ENCODE assay signal across 8 cellular contexts in the genomic region with DNA sequence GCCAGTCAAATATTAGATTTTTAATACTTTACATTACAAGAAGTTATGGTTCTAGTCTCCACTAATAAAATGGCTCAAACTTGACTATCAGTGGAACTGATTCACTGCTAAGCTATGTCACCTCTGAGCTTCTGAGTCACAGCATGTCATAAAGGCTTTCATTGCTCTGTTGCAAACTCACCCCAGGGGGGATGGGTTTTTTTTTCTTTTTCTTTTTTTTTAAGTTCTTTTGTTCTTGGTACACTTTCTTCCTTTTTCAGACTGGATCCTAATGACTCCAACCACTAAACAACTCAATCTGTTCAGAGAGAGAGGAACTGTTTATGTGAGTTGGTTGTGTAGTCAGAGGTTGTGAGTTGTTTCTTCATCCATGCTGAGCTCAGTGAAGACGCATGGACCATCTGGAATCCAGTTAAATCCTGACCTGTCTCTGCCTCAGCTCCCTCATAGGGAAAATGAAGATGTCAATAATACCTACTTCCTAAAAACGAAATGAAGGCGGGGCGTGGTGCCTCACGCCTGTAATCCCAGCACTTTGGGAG. TPM values are rescaled to one million over a fixed set of nuclear protein-coding genes. Genes with fewer than 3 reads are reported as not detected.
DNase-seq lines count a peak whose midpoint lies in the region; FAIRE-seq and TF ChIP-seq lines count a peak whose summit lies in the region.

No MANE protein-coding gene starts in this region.

- peak overlapping the region; percentile 99 for H3K27ac ChIP-seq in AG04450 (ENCODE audit: low read depth, low read length)
- H3K27ac ChIP-seq in muscle layer of duodenum (ENCODE audit: low read length) = peak overlapping the region; percentile 96
- peak overlapping the region in 19 of 59 donors; percentile 5 to 86 (median 47) for H3K27ac ChIP-seq in dorsolateral prefrontal cortex

- no peaks in the 10 kb centered on the region for H3K27me3 ChIP-seq in AG04450 (ENCODE audit: control insufficient read depth, insufficient read depth, low read length)
- no peaks in the 10 kb centered on the region for H3K27me3 ChIP-seq in muscle layer of duodenum (ENCODE audit: low read depth, low read length)
- no peaks in the 10 kb centered on the region for H3K27me3 ChIP-seq in dorsolateral prefrontal cortex

- H3K9me3 ChIP-seq in AG04450 (ENCODE audit: control insufficient read depth, insufficient read depth, low read length) = no peaks in the 10 kb centered on the region
- no peaks in the 10 kb centered on the region for H3K9me3 ChIP-seq in muscle layer of duodenum (ENCODE audit: control insufficient read depth in 1 of 2, low read length in 2 of 2)

- no peak for TF ChIP-seq CTCF in AG04450 (IDR thresholded peaks at IDR 0.05; ENCODE audit: low read depth, low read length)
- TF ChIP-seq CTCF in dorsolateral prefrontal cortex (IDR thresholded peaks at IDR 0.05 in 54 of 56, conservative IDR thresholded peaks at IDR 0.05 in 2 of 56; ENCODE audit: low read depth in 1 of 56, partially characterized antibody in 56 of 56) = no peak

- no peak overlapping the region for H3K4me3 ChIP-seq in AG04450 (ENCODE audit: low read depth, low read length)
- no peak overlapping the region for H3K4me3 ChIP-seq in muscle layer of duodenum (ENCODE audit: low read depth in 1 of 2, low read length in 2 of 2)
- no peak overlapping the region for H3K4me3 ChIP-seq in dorsolateral prefrontal cortex

- no peak for FAIRE-seq in frontal cortex (lab: Jason Lieb, UNC)

- intact Hi-C loops in dorsolateral prefrontal cortex (cut with DNase I) = no loop called here

- DNase-seq in AG04450 (ENCODE audit: low read depth, low spot score) (peak; percentile 88), LoVo (ENCODE audit: low spot score) (peak; percentile 95), dermis blood vessel endothelial cell (peak; percentile 95), frontal cortex (ENCODE audit: low spot score in 2 of 2) (no peak), NCI-H2196 (lab: John Stamatoyannopoulos, UW; ENCODE audit: unreplicated experiment) (no peak), superior temporal gyrus (ENCODE audit: extremely low spot score) (no peak), dorsolateral prefrontal cortex (no peak)

- CTCF ChIA-PET in AG04450 (lab: Charles Lee) = interaction anchor here (0.5 to 4.6 kb wide), 7 partner anchors 11 to 1383 kb away, joined by 3 to 29 read pairs (median 5); a partner anchor contains a TSS

- POLR2A ChIA-PET in AG04450 (lab: Yijun Ruan, JAX) = interaction anchor here (0.6 to 1.9 kb wide), 11 partner anchors 9 to 94 kb away, joined by 3 to 26 read pairs (median 7); a partner anchor contains a TSS

- peaks cover 5 to 7% of the 10 kb centered on the region in 2 donors for H3K36me3 ChIP-seq in muscle layer of duodenum (ENCODE audit: control insufficient read depth in 1 of 2, insufficient read depth in 2 of 2, low read length in 2 of 2)

- H3K4me1 ChIP-seq in muscle layer of duodenum (ENCODE audit: control insufficient read depth in 1 of 2, insufficient read depth in 2 of 2, low read length in 2 of 2) = peaks cover 13 to 52% of the 10 kb centered on the region in 2 donors

RNA-seq across cellular contexts. Expression of a gene that starts 11.0 kb away (rescaled TPM):
- 254 and 275 TPM in 2 replicates for polyA plus RNA-seq in AG04450 (2011; rRNA removed)
- polyA minus RNA-seq in AG04450 (2011; rRNA and poly(A)+ RNA removed) = 297 and 309 TPM in 2 replicates
- total RNA-seq in dermis blood vessel endothelial cell (190 and 467 TPM in 2 replicates), frontal cortex (2.9 TPM), dorsolateral prefrontal cortex (10 to 100 TPM in 91 of 120 experiments, 1 to 10 TPM in 29; 4.6 to 30.0 (median 12.5) TPM)

RNA-seq across cellular contexts. Expression of a gene that starts 25.2 kb away (rescaled TPM):
- 10.0 and 16.3 TPM in 2 replicates for polyA plus RNA-seq in AG04450 (2011; rRNA removed)
- polyA minus RNA-seq in AG04450 (2011; rRNA and poly(A)+ RNA removed) = 2.4 and 5.7 TPM in 2 replicates
- 18.9 and 100 TPM in 2 replicates for total RNA-seq in dermis blood vessel endothelial cell
- 2.4 TPM for total RNA-seq in frontal cortex
- 1 to 10 TPM in 1 of 120 experiments, under 1 TPM in 23, not detected in 96; 0.22 to 1.9 (median 0.40) TPM for total RNA-seq in dorsolateral prefrontal cortex

Comparison
In these comparisons a context has a peak if more than half of its experiments do, and no peak if none do; other contexts are left out.
1. DNase-seq: peak in AG04450 (single experiment), LoVo (single experiment) and dermis blood vessel endothelial cell (single experiment); none in frontal cortex (0 of 2), NCI-H2196 (single experiment), superior temporal gyrus (single experiment) and dorsolateral prefrontal cortex (0 of 10).